Comparison of ENCODE assay signal across 9 cellular contexts in the genomic region with DNA sequence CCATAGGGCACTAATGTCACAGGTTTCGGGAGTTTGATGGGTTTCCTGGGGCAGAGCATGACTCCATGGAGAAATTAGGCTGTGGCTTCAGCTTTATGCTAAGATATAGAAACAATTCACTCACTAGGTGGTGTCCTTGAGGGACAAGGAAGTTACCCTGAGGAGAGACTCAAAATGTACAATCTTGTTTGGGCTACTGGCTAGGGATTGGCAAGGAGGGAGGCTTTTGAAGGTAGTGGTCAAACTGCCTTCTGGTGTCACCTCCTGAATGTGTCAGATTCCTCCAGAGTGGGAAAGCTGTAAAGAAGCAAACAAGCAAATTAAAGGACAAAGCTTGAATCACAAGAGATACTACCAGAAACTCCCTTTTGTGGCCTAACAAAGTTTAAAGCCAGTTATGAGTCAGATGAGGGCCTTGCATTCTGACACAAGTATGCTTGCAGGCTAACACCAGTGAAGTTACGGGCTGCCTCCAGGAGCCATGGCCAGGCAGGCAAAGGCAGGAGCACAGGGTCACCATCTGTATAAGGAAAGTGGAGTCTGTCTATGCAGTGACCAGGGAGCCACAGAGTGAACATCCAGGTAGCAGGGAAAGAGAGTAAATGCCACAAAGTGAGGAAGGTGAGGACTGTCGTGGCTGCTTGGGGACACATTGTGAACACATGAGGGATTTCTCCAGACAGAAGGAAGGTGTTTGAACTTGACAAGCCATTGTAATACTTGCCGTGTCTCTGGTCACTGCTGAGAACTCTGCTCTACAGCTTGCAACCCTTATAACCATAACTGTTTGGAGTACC.
DNase-seq lines count a peak whose midpoint lies in the region; ATAC-seq and TF ChIP-seq lines count a peak whose summit lies in the region.
"Had no signal": no experiment of that assay in that cellular context is flagged by ENCODE, and none has a peak within 500 bp of the region (broad histone marks: within the 10 kb centered on the region; RNA-seq: fewer than 3 reads in every experiment).

No MANE protein-coding gene starts in this region.

- H3K27me3 Mint-ChIP-seq in activated naive CD8-positive, alpha-beta T cell treated with anti-CD3 and anti-CD28 coated beads, Interleukin-2, amount 50 U/mL, for 24 hours, result peaks cover 3% of the 10 kb centered on the region
- H3K27me3 Mint-ChIP-seq in CD4-positive, alpha-beta T cell, result no peaks in the 10 kb centered on the region
- peaks cover 18% of the 10 kb centered on the region for H3K27me3 Mint-ChIP-seq in T-helper 17 cell

- ATAC-seq in GM18909 (IDR thresholded peaks at IDR 0.05; ENCODE audit: poor library complexity, unreplicated experiment), result peak; percentile 81
- peak; percentile 71 for ATAC-seq in HG03135 (IDR thresholded peaks at IDR 0.05; ENCODE audit: unreplicated experiment)
- peak; percentile 84 for ATAC-seq in activated naive CD8-positive, alpha-beta T cell treated with anti-CD3 and anti-CD28 coated beads, Interleukin-2, amount 50 U/mL, for 24 hours
- ATAC-seq in CD4-positive, alpha-beta T cell (ENCODE audit: poor library complexity), result no peak
- ATAC-seq in T-helper 17 cell, result no peak

- H3K4me1 Mint-ChIP-seq in activated naive CD8-positive, alpha-beta T cell treated with anti-CD3 and anti-CD28 coated beads, Interleukin-2, amount 50 U/mL, for 24 hours, result peaks cover 33% of the 10 kb centered on the region
- H3K4me1 Mint-ChIP-seq in CD4-positive, alpha-beta T cell (ENCODE audit: low read depth), result no peaks in the 10 kb centered on the region
- peaks cover 2% of the 10 kb centered on the region for H3K4me1 Mint-ChIP-seq in T-helper 17 cell

- no peaks in the 10 kb centered on the region for H3K9me2 ChIP-seq in MM.1S (replicated peaks; ENCODE audit: insufficient read depth, low read length)

- no peaks in the 10 kb centered on the region for H3K36me3 ChIP-seq in MM.1S (replicated peaks; ENCODE audit: insufficient read depth, low read length)

- no peak overlapping the region for H2AFZ ChIP-seq in MM.1S (ENCODE audit: low read length)

- no peaks in the 10 kb centered on the region for H3K9me3 Mint-ChIP-seq in activated naive CD8-positive, alpha-beta T cell treated with anti-CD3 and anti-CD28 coated beads, Interleukin-2, amount 50 U/mL, for 24 hours
- no peaks in the 10 kb centered on the region for H3K9me3 Mint-ChIP-seq in CD4-positive, alpha-beta T cell

- POLR2A ChIA-PET in CD4-positive, alpha-beta T cell (lab: Charles Lee), result no interaction called here

- CTCF ChIA-PET in CD4-positive, alpha-beta T cell (lab: Charles Lee), result no interaction called here

- intact Hi-C loops in CD4-positive, alpha-beta T cell (cut with DNase I, micrococcal nuclease), result no loop called here

- H3K27me3 ChIP-seq in CD4-positive, alpha-beta T cell (ENCODE audit: control insufficient read depth, insufficient read depth, low read length), result no peaks in the 10 kb centered on the region
- no peaks in the 10 kb centered on the region for H3K27me3 ChIP-seq in MM.1S (replicated peaks; ENCODE audit: insufficient read depth, low read length)

- no peaks in the 10 kb centered on the region for H3F3A ChIP-seq in MM.1S (ENCODE audit: insufficient read depth, low read length)

- no peaks in the 10 kb centered on the region for H3K79me2 ChIP-seq in MM.1S (ENCODE audit: low read length)

- TF ChIP-seq CTCF in CD4-positive, alpha-beta T cell (IDR thresholded peaks at IDR 0.05), result no peak
- no peak for TF ChIP-seq CTCF in MM.1S (IDR thresholded peaks at IDR 0.05; ENCODE audit: low read length)

- no peak overlapping the region for H3K4me2 ChIP-seq in MM.1S (ENCODE audit: low read depth, low read length)

- H3K4me3 ChIP-seq in MM.1S (ENCODE audit: low read length), result no peak overlapping the region

- DNase-seq in AML-193 (lab: John Stamatoyannopoulos, UW) (peak; percentile 11 to 34), T-helper 17 cell (no peak), NCI-H524 treated with DMSO at 0.1 percent for 48 hours (lab: John Stamatoyannopoulos, UW) (no peak), MM.1S (no peak)
- DNase-seq in activated naive CD8-positive, alpha-beta T cell treated with anti-CD3 and anti-CD28 coated beads, Interleukin-2, amount 50 U/mL, for 24 hours, result peak; percentile 12
- no peak for DNase-seq in CD4-positive, alpha-beta T cell
- DNase-seq: effector CD8-positive, alpha-beta T cell had no signal

- no peaks in the 10 kb centered on the region for H3K9me3 ChIP-seq in CD4-positive, alpha-beta T cell (ENCODE audit: control insufficient read depth, low read length)
- H3K9me3 ChIP-seq in T-helper 17 cell (ENCODE audit: control insufficient read depth, low read length, poor library complexity, severe bottlenecking) (no peaks in the 10 kb centered on the region), MM.1S (replicated peaks; ENCODE audit: insufficient read depth, low read length) (no peaks in the 10 kb centered on the region)

- no peaks in the 10 kb centered on the region for H3K4me1 ChIP-seq in MM.1S (ENCODE audit: low read length)

- no peak overlapping the region for H3K27ac ChIP-seq in CD4-positive, alpha-beta T cell (ENCODE audit: low read depth, low read length)
- no peak overlapping the region for H3K27ac ChIP-seq in MM.1S (ENCODE audit: low read length)

- no peak overlapping the region for H3K4me3 Mint-ChIP-seq in activated naive CD8-positive, alpha-beta T cell treated with anti-CD3 and anti-CD28 coated beads, Interleukin-2, amount 50 U/mL, for 24 hours
- H3K4me3 Mint-ChIP-seq in CD4-positive, alpha-beta T cell, result no peak overlapping the region
- no peak overlapping the region for H3K4me3 Mint-ChIP-seq in T-helper 17 cell

- no peaks in the 10 kb centered on the region for H4K20me1 ChIP-seq in MM.1S (ENCODE audit: insufficient read depth, low read length)

- H3K9ac ChIP-seq in MM.1S (ENCODE audit: low read length), result no peak overlapping the region

- H3K36me3 Mint-ChIP-seq in activated naive CD8-positive, alpha-beta T cell treated with anti-CD3 and anti-CD28 coated beads, Interleukin-2, amount 50 U/mL, for 24 hours (ENCODE audit: low read depth), result no peaks in the 10 kb centered on the region
- H3K36me3 Mint-ChIP-seq in CD4-positive, alpha-beta T cell (ENCODE audit: low read depth), result no peaks in the 10 kb centered on the region
- no peaks in the 10 kb centered on the region for H3K36me3 Mint-ChIP-seq in T-helper 17 cell (ENCODE audit: low read depth)

- peak overlapping the region; percentile 64 for H3K27ac Mint-ChIP-seq in activated naive CD8-positive, alpha-beta T cell treated with anti-CD3 and anti-CD28 coated beads, Interleukin-2, amount 50 U/mL, for 24 hours
- no peak overlapping the region for H3K27ac Mint-ChIP-seq in CD4-positive, alpha-beta T cell
- no peak overlapping the region for H3K27ac Mint-ChIP-seq in T-helper 17 cell

Comparison
In these comparisons a context has a peak if more than half of its experiments do, and no peak if none do; other contexts are left out.
1. DNase-seq: peak in AML-193 (2 of 2) and activated naive CD8-positive, alpha-beta T cell treated with anti-CD3 and anti-CD28 coated beads, Interleukin-2, amount 50 U/mL, for 24 hours (single experiment); none in CD4-positive, alpha-beta T cell (0 of 10), T-helper 17 cell (0 of 3), NCI-H524 treated with DMSO at 0.1 percent for 48 hours (single experiment) and MM.1S (single experiment).
2. ATAC-seq: peak in GM18909 (single experiment), HG03135 (single experiment) and activated naive CD8-positive, alpha-beta T cell treated with anti-CD3 and anti-CD28 coated beads, Interleukin-2, amount 50 U/mL, for 24 hours (single experiment); none in CD4-positive, alpha-beta T cell (single experiment) and T-helper 17 cell (single experiment).